ENCODE assay signal across 19 cellular contexts in the genomic region with DNA sequence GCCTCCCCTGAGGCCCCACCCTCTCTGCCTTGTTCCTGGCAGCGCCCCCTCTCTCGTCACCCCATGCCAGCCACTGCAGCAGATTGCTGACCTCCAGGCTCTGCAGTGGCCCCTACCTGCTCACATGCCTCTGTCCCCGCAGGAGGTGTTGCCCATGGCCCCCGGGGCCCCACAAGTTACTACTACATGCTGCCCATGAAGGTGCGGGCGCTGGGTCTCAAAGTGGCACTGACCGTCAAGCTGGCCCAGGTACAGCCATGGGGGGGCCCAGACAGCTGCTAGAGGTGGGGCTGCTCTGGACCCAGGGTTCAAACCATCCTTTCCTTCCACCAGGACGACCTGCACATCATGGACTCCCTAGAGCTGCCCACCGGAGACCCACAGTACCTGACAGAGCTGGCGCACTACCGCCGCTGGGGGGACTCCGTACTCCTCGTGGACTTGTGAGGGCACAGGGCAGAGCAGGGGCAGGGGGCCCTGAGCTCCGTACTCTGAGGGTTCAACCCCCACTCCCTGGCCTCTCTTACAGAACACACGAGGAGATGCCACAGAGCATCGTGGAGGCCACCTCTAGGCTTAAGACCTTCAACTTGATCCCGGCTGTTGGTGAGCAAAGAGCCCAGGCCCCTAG. TPM values are rescaled to one million over a fixed set of nuclear protein-coding genes. Genes with fewer than 3 reads are reported as not detected.
DNase-seq lines count a peak whose midpoint lies in the region; ATAC-seq and TF ChIP-seq lines count a peak whose summit lies in the region.
"Had no signal": no experiment of that assay in that cellular context is flagged by ENCODE, and none has a peak within 500 bp of the region (broad histone marks: within the 10 kb centered on the region; RNA-seq: fewer than 3 reads in every experiment).

No MANE protein-coding gene starts in this region.

- intact Hi-C loops in right cardiac atrium (cut with DNase I) = loop anchor here in 2 of 4 donors (2.0 to 10.0 kb wide), 3 partner anchors 63 to 134 kb away; partner anchors contain the start of gene DNMT1 (in 1 of the 2)
- intact Hi-C loops in Right ventricle myocardium inferior (cut with DNase I) = no loop called here
- intact Hi-C loops in dendritic cell treated with granulocyte-macrophage colony-stimulating factor and Interleukin-4, amounts not matched to agents 40 ng/mL and 50 ng/mL, for 4 days (cut with micrococcal nuclease) = loop anchor here (2.0 kb wide), 1 partner anchor 131 kb away; no protein-coding TSS in a partner anchor

- H3K27ac ChIP-seq in right cardiac atrium (ENCODE audit: low read length) = no peak overlapping the region
- H3K27ac ChIP-seq in WERI-Rb-1 = no peak overlapping the region
- H3K27ac ChIP-seq: cardiac muscle cell, coronary artery, neural progenitor cell, uterus had no signal

- peaks cover 72% of the 10 kb centered on the region for H3K36me3 Mint-ChIP-seq in dendritic cell treated with granulocyte-macrophage colony-stimulating factor and Interleukin-4, amounts not matched to agents 40 ng/mL and 50 ng/mL, for 4 days (ENCODE audit: low read depth)
- H3K36me3 Mint-ChIP-seq in mesothelial cell of epicardium = peaks cover 22% of the 10 kb centered on the region
- H3K36me3 Mint-ChIP-seq: IgD-negative memory B cell had no signal

- H3K27me3 Mint-ChIP-seq in dendritic cell treated with granulocyte-macrophage colony-stimulating factor and Interleukin-4, amounts not matched to agents 40 ng/mL and 50 ng/mL, for 4 days = peaks cover 1% of the 10 kb centered on the region
- H3K27me3 Mint-ChIP-seq in mesothelial cell of epicardium (ENCODE audit: low read depth) = no peaks in the 10 kb centered on the region
- H3K27me3 Mint-ChIP-seq: activated naive CD8-positive, alpha-beta T cell treated with anti-CD3 and anti-CD28 coated beads, Interleukin-2, amount 50 U/mL, for 24 hours; CD4-positive, alpha-beta T cell; IgD-negative memory B cell; memory B cell had no signal

- no peaks in the 10 kb centered on the region for H3K9me3 ChIP-seq in right cardiac atrium (ENCODE audit: control insufficient read depth, low read length)
- no peaks in the 10 kb centered on the region for H3K9me3 ChIP-seq in WERI-Rb-1 (ENCODE audit: severe bottlenecking)
- H3K9me3 ChIP-seq: stomach, uterus had no signal

- no peaks in the 10 kb centered on the region for H3K27me3 ChIP-seq in right cardiac atrium (ENCODE audit: control insufficient read depth, insufficient read depth)
- H3K27me3 ChIP-seq in WERI-Rb-1 (ENCODE audit: insufficient read depth, low read depth, severe bottlenecking) = no peaks in the 10 kb centered on the region
- H3K27me3 ChIP-seq: cardiac muscle cell, neural progenitor cell, stomach, uterus had no signal

- no peaks in the 10 kb centered on the region for H3K9me3 Mint-ChIP-seq in dendritic cell treated with granulocyte-macrophage colony-stimulating factor and Interleukin-4, amounts not matched to agents 40 ng/mL and 50 ng/mL, for 4 days
- no peaks in the 10 kb centered on the region for H3K9me3 Mint-ChIP-seq in mesothelial cell of epicardium
- H3K9me3 Mint-ChIP-seq: activated naive CD8-positive, alpha-beta T cell treated with anti-CD3 and anti-CD28 coated beads, Interleukin-2, amount 50 U/mL, for 24 hours; activated T-cell treated with anti-CD3 and anti-CD28 coated beads, Interleukin-2, amount 50 U/mL, for 4 hours; CD4-positive, alpha-beta T cell; IgD-negative memory B cell; immature natural killer cell; memory B cell; neural progenitor cell; T-helper 2 cell treated with Interferon-gamma antibody and Interleukin-4, amounts not matched to agents 5 μg/mL and 100 μg/mL, for 36 hours had no signal

- 95% methylated on average over 18 of the region's 18 CpGs for WGBS in right cardiac atrium

- no peak overlapping the region for H3K4me3 ChIP-seq in right cardiac atrium (ENCODE audit: low read length)
- H3K4me3 ChIP-seq in WERI-Rb-1 (ENCODE audit: low read depth, low read length) = no peak overlapping the region
- H3K4me3 ChIP-seq: cardiac muscle cell, coronary artery, neural progenitor cell, uterus had no signal

- TF ChIP-seq CTCF in WERI-Rb-1 (IDR thresholded peaks at IDR 0.05; ENCODE audit: low read depth, low read length) (no peak), mesothelial cell of epicardium (IDR thresholded peaks at IDR 0.05; ENCODE audit: unreplicated experiment) (no peak)

- DNase-seq in right cardiac atrium (peak in 1 of 3 donors; percentile 58), Right ventricle myocardium inferior (ENCODE audit: missing footprints) (no peak), WERI-Rb-1 (no peak), mesothelial cell of epicardium (ENCODE audit: low spot score in 2 of 2, unreplicated experiment in 2 of 2) (no peak)

- H3K36me3 ChIP-seq in WERI-Rb-1 = peaks cover 47% of the 10 kb centered on the region
- H3K36me3 ChIP-seq: neural progenitor cell, uterus had no signal

- H3K27ac Mint-ChIP-seq in dendritic cell treated with granulocyte-macrophage colony-stimulating factor and Interleukin-4, amounts not matched to agents 40 ng/mL and 50 ng/mL, for 4 days = peak overlapping the region; percentile 6
- H3K27ac Mint-ChIP-seq in mesothelial cell of epicardium = no peak overlapping the region
- H3K27ac Mint-ChIP-seq: memory B cell, neural progenitor cell had no signal

- ATAC-seq in right cardiac atrium = peak; percentile 7 to 8
- ATAC-seq in Right ventricle myocardium inferior = no peak
- no peak for ATAC-seq in HG03442 (IDR thresholded peaks at IDR 0.05; ENCODE audit: unreplicated experiment)

- H3K4me1 Mint-ChIP-seq in dendritic cell treated with granulocyte-macrophage colony-stimulating factor and Interleukin-4, amounts not matched to agents 40 ng/mL and 50 ng/mL, for 4 days (ENCODE audit: low read depth) = peaks cover 59% of the 10 kb centered on the region
- H3K4me1 Mint-ChIP-seq in mesothelial cell of epicardium = no peaks in the 10 kb centered on the region
- H3K4me1 Mint-ChIP-seq: neural progenitor cell had no signal

- no peak overlapping the region for H3K4me3 Mint-ChIP-seq in dendritic cell treated with granulocyte-macrophage colony-stimulating factor and Interleukin-4, amounts not matched to agents 40 ng/mL and 50 ng/mL, for 4 days
- no peak overlapping the region for H3K4me3 Mint-ChIP-seq in mesothelial cell of epicardium
- H3K4me3 Mint-ChIP-seq: immature natural killer cell; memory B cell; neural progenitor cell; T-helper 2 cell treated with Interferon-gamma antibody and Interleukin-4, amounts not matched to agents 5 μg/mL and 100 μg/mL, for 36 hours had no signal

- no peaks in the 10 kb centered on the region for H3K4me1 ChIP-seq in right cardiac atrium (ENCODE audit: control insufficient read depth, insufficient read depth, low read length)
- H3K4me1 ChIP-seq: neural progenitor cell, uterus had no signal

RNA-seq across cellular contexts. Expression of gene MRPL4, which starts 6.2 kb away (rescaled TPM):
- 10 to 100 TPM; 54.1 to 65.4 (median 60.5) TPM for total RNA-seq in right cardiac atrium
- polyA plus RNA-seq in right cardiac atrium = 66.6 TPM
- 70.1 TPM for total RNA-seq in Right ventricle myocardium inferior
- 54.1 to 57.4 TPM (median 54.4 TPM) in 3 replicates for total RNA-seq in mesothelial cell of epicardium

RNA-seq across cellular contexts. Expression of gene ICAM1, which starts 12.7 kb away (rescaled TPM):
- 10 to 100 TPM in 2 of 4 donors, 1 to 10 TPM in 2; 8.4 to 14.5 (median 9.9) TPM for total RNA-seq in right cardiac atrium
- 9.8 TPM for polyA plus RNA-seq in right cardiac atrium
- 8.6 TPM for total RNA-seq in Right ventricle myocardium inferior
- total RNA-seq in mesothelial cell of epicardium = 9.0 to 11.6 TPM (median 9.6 TPM) in 3 replicates

RNA-seq across cellular contexts. Expression of gene S1PR2, which starts 27.1 kb away (rescaled TPM):
- total RNA-seq in right cardiac atrium = 10 to 100 TPM in 2 of 4 donors, 1 to 10 TPM in 2; 4.7 to 18.8 (median 9.5) TPM
- polyA plus RNA-seq in right cardiac atrium = 3.5 TPM
- total RNA-seq in Right ventricle myocardium inferior = 8.4 TPM
- total RNA-seq in mesothelial cell of epicardium = 34.6 to 36.9 TPM (median 34.9 TPM) in 3 replicates

RNA-seq across cellular contexts. Expression of gene ICAM4, which starts 28.6 kb away (rescaled TPM):
- under 1 TPM; 0.36 to 0.74 (median 0.52) TPM for total RNA-seq in right cardiac atrium
- 0.84 TPM for polyA plus RNA-seq in right cardiac atrium
- total RNA-seq in Right ventricle myocardium inferior = 0.30 TPM
- 2.0 to 2.6 TPM (median 2.4 TPM) in 3 replicates for total RNA-seq in mesothelial cell of epicardium
- total RNA-seq: epithelial cell of proximal tubule had no signal

RNA-seq across cellular contexts. Expression of gene ICAM5, which starts 31.6 kb away (rescaled TPM):
- total RNA-seq in right cardiac atrium (1 to 10 TPM in 3 of 4 donors, under 1 TPM in 1; 0.93 to 1.6 (median 1.2) TPM), Right ventricle myocardium inferior (0.38 TPM), mesothelial cell of epicardium (3.3 to 5.7 TPM (median 4.9 TPM) in 3 replicates)
- 0.86 TPM for polyA plus RNA-seq in right cardiac atrium
- total RNA-seq: CD4-positive, alpha-beta T cell; epithelial cell of proximal tubule had no signal
- polyA plus RNA-seq: IgD-negative memory B cell, immature natural killer cell had no signal

Comparison
In these comparisons a context has a peak if more than half of its experiments do, and no peak if none do; other contexts are left out.
1. ATAC-seq: peak in right cardiac atrium (2 of 2); none in Right ventricle myocardium inferior (single experiment) and HG03442 (single experiment).